ENCODE assay signal across 8 cellular contexts in the genomic region with DNA sequence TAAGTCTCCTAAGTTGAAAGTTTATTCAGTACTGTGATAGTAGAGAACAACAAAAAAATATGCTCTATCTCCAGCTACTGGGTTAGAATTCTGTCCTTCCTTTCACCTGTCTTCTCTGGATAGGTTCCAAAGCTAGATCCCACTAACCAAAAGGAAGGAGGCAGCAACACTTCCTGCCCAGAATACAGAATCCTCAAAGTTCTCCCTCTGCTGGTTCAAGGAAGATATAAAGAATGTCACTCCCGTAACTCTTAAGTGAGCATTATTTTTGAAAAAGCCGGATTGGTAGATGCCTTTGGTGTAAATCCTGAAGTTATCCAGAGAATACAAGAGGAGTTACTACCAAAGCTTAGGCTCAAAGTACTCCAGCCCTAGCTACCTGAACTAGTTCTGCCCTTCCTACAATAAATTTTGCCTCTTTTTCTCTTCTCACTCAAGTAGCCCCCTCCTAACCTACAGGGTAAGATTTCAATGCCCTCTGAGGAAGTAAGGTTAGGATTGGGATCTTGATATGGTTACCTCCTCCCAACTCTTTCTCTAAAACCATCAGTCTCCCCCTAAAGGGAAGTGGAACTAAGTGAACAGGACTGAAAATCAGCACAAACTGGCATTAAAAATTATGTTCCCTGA. TPM values are rescaled to one million over a fixed set of nuclear protein-coding genes. Genes with fewer than 3 reads are reported as not detected.
DNase-seq lines count a peak whose midpoint lies in the region; ATAC-seq and TF ChIP-seq lines count a peak whose summit lies in the region.

No MANE protein-coding gene starts in this region.

- H3K4me3 Mint-ChIP-seq in endodermal cell (no peak overlapping the region), nephron (no peak overlapping the region)
- no peak overlapping the region for H3K4me3 Mint-ChIP-seq in T-helper 2 cell treated with Interferon-gamma antibody and Interleukin-4, amounts not matched to agents 5 μg/mL and 100 μg/mL, for 36 hours
- no peak overlapping the region for H3K4me3 Mint-ChIP-seq in activated T-cell treated with anti-CD3 and anti-CD28 coated beads, Interleukin-2, amount 50 U/mL, for 4 hours

- no peaks in the 10 kb centered on the region for H3K4me1 ChIP-seq in GM23248 (ENCODE audit: insufficient read depth)
- H3K4me1 ChIP-seq in OCI-LY1 (ENCODE audit: insufficient read depth, low read length, severe bottlenecking), result no peaks in the 10 kb centered on the region
- no peaks in the 10 kb centered on the region for H3K4me1 ChIP-seq in endodermal cell (ENCODE audit: control insufficient read depth, insufficient read depth, low read length)

- DNase-seq in AG09309 (ENCODE audit: low read depth), result peak; percentile 17
- DNase-seq in GM23248, result peak; percentile 69
- DNase-seq in endodermal cell, result peak; percentile 52
- DNase-seq in T-helper 2 cell treated with Interferon-gamma antibody and Interleukin-4, amounts not matched to agents 5 μg/mL and 100 μg/mL, for 36 hours (ENCODE audit: low spot score), result no peak
- DNase-seq in activated T-cell treated with anti-CD3 and anti-CD28 coated beads, Interleukin-2, amount 50 U/mL, for 4 hours, result no peak

- H3K9me2 ChIP-seq in GM23248 (ENCODE audit: insufficient read depth), result no peaks in the 10 kb centered on the region
- no peaks in the 10 kb centered on the region for H3K9me2 ChIP-seq in OCI-LY1 (ENCODE audit: low read depth, low read length)

- no peaks in the 10 kb centered on the region for H3K27me3 ChIP-seq in GM23248 (replicated peaks; ENCODE audit: insufficient read depth)
- H3K27me3 ChIP-seq in OCI-LY1 (ENCODE audit: insufficient read depth, low read length), result no peaks in the 10 kb centered on the region
- H3K27me3 ChIP-seq in endodermal cell (ENCODE audit: control insufficient read depth, insufficient read depth, low read length, poor library complexity, severe bottlenecking), result no peaks in the 10 kb centered on the region

- H3K9me3 Mint-ChIP-seq in endodermal cell (no peaks in the 10 kb centered on the region), nephron (no peaks in the 10 kb centered on the region)
- H3K9me3 Mint-ChIP-seq in T-helper 2 cell treated with Interferon-gamma antibody and Interleukin-4, amounts not matched to agents 5 μg/mL and 100 μg/mL, for 36 hours, result no peaks in the 10 kb centered on the region
- no peaks in the 10 kb centered on the region for H3K9me3 Mint-ChIP-seq in activated T-cell treated with anti-CD3 and anti-CD28 coated beads, Interleukin-2, amount 50 U/mL, for 4 hours

- H3K36me3 Mint-ChIP-seq in endodermal cell (ENCODE audit: low read depth), result peaks cover 16% of the 10 kb centered on the region
- H3K36me3 Mint-ChIP-seq in nephron (ENCODE audit: low read depth), result peaks cover 37% of the 10 kb centered on the region
- peaks cover 8% of the 10 kb centered on the region for H3K36me3 Mint-ChIP-seq in T-helper 2 cell treated with Interferon-gamma antibody and Interleukin-4, amounts not matched to agents 5 μg/mL and 100 μg/mL, for 36 hours (ENCODE audit: low read depth)
- peaks cover 15% of the 10 kb centered on the region for H3K36me3 Mint-ChIP-seq in activated T-cell treated with anti-CD3 and anti-CD28 coated beads, Interleukin-2, amount 50 U/mL, for 4 hours (ENCODE audit: insufficient read depth)

- H4K20me1 ChIP-seq in GM23248 (ENCODE audit: insufficient read depth) (no peaks in the 10 kb centered on the region), OCI-LY1 (ENCODE audit: insufficient read depth, low read length) (no peaks in the 10 kb centered on the region)

- H3F3A ChIP-seq in GM23248 (ENCODE audit: insufficient read depth) (no peaks in the 10 kb centered on the region), OCI-LY1 (ENCODE audit: insufficient read depth, low read length) (no peaks in the 10 kb centered on the region)

- H3K79me2 ChIP-seq in GM23248 (ENCODE audit: insufficient read depth), result no peaks in the 10 kb centered on the region
- H3K79me2 ChIP-seq in OCI-LY1 (ENCODE audit: insufficient read depth, low read length), result no peaks in the 10 kb centered on the region

- H3K36me3 ChIP-seq in GM23248 (ENCODE audit: low read depth) (peaks cover 9% of the 10 kb centered on the region; the same call in 1 of the 2 replicates), OCI-LY1 (ENCODE audit: insufficient read depth, low read length) (peaks cover 30% of the 10 kb centered on the region), endodermal cell (ENCODE audit: control insufficient read depth, insufficient read depth, low read length) (peaks cover 26% of the 10 kb centered on the region)

- H3K4me1 Mint-ChIP-seq in endodermal cell (peaks cover 23% of the 10 kb centered on the region), nephron (peaks cover 15% of the 10 kb centered on the region)
- peaks cover 20% of the 10 kb centered on the region for H3K4me1 Mint-ChIP-seq in T-helper 2 cell treated with Interferon-gamma antibody and Interleukin-4, amounts not matched to agents 5 μg/mL and 100 μg/mL, for 36 hours (ENCODE audit: low read depth)
- H3K4me1 Mint-ChIP-seq in activated T-cell treated with anti-CD3 and anti-CD28 coated beads, Interleukin-2, amount 50 U/mL, for 4 hours (ENCODE audit: low read depth), result peaks cover 23% of the 10 kb centered on the region

- no peak for ATAC-seq in HG02973 (IDR thresholded peaks at IDR 0.05; ENCODE audit: unreplicated experiment)
- ATAC-seq in activated T-cell treated with anti-CD3 and anti-CD28 coated beads, Interleukin-2, amount 50 U/mL, for 4 hours, result no peak

- H3K9me3 ChIP-seq in GM23248 (ENCODE audit: low read depth) (no peaks in the 10 kb centered on the region), OCI-LY1 (ENCODE audit: low read length) (no peaks in the 10 kb centered on the region), endodermal cell (ENCODE audit: control insufficient read depth, low read length) (no peaks in the 10 kb centered on the region)

- no peak overlapping the region for H3K27ac ChIP-seq in GM23248
- H3K27ac ChIP-seq in OCI-LY1 (ENCODE audit: low read depth, low read length, poor library complexity, severe bottlenecking), result no peak overlapping the region
- H3K27ac ChIP-seq in endodermal cell (ENCODE audit: low read depth, low read length), result no peak overlapping the region

- no peak overlapping the region for H2AFZ ChIP-seq in GM23248
- no peak overlapping the region for H2AFZ ChIP-seq in OCI-LY1 (ENCODE audit: low read length)

- H3K27me3 Mint-ChIP-seq in endodermal cell (ENCODE audit: insufficient read depth) (no peaks in the 10 kb centered on the region), nephron (ENCODE audit: low read depth) (no peaks in the 10 kb centered on the region)
- peaks cover 4% of the 10 kb centered on the region for H3K27me3 Mint-ChIP-seq in T-helper 2 cell treated with Interferon-gamma antibody and Interleukin-4, amounts not matched to agents 5 μg/mL and 100 μg/mL, for 36 hours (ENCODE audit: low read depth)
- H3K27me3 Mint-ChIP-seq in activated T-cell treated with anti-CD3 and anti-CD28 coated beads, Interleukin-2, amount 50 U/mL, for 4 hours (ENCODE audit: low read depth), result no peaks in the 10 kb centered on the region

- H3K9ac ChIP-seq in GM23248, result no peak overlapping the region
- no peak overlapping the region for H3K9ac ChIP-seq in OCI-LY1 (ENCODE audit: low read length)
- no peak overlapping the region for H3K9ac ChIP-seq in endodermal cell (ENCODE audit: extremely low read depth, low read length, poor library complexity, severe bottlenecking)

- H3K27ac Mint-ChIP-seq in endodermal cell, result no peak overlapping the region
- peak overlapping the region in 2 of 3 experiments; percentile 22 to 64 for H3K27ac Mint-ChIP-seq in nephron
- H3K27ac Mint-ChIP-seq in T-helper 2 cell treated with Interferon-gamma antibody and Interleukin-4, amounts not matched to agents 5 μg/mL and 100 μg/mL, for 36 hours, result no peak overlapping the region

- no peak overlapping the region for H3K4me3 ChIP-seq in AG09309 (ENCODE audit: control insufficient read depth, low read depth, low read length)
- no peak overlapping the region for H3K4me3 ChIP-seq in GM23248
- no peak overlapping the region for H3K4me3 ChIP-seq in OCI-LY1 (ENCODE audit: low read depth, low read length, poor library complexity, severe bottlenecking)
- H3K4me3 ChIP-seq in endodermal cell (ENCODE audit: low read length), result no peak overlapping the region

- in situ Hi-C loops in GM23248 (cut with MboI), result loop anchor here (10.0 kb wide), 1 partner anchor 80 kb away; no protein-coding TSS in a partner anchor

- TF ChIP-seq CTCF in AG09309 (IDR thresholded peaks at IDR 0.05; ENCODE audit: control insufficient read depth, insufficient read depth, low read depth, low read length, missing control alignments), result peak; percentile 59
- peak; percentile 48 for TF ChIP-seq CTCF in OCI-LY1 (IDR thresholded peaks at IDR 0.05; ENCODE audit: low read length)
- TF ChIP-seq CTCF in endodermal cell (conservative IDR thresholded peaks at IDR 0.05), result peak; percentile 83
- TF ChIP-seq CTCF in nephron (IDR thresholded peaks at IDR 0.05; ENCODE audit: unreplicated experiment in 3 of 3), result peak; percentile 51 to 66 (median 63)

- WGBS in GM23248 (ENCODE audit: low coverage in 1 of 2, low lambda C conversion rate in 2 of 2, missing lambda C conversion rate in 2 of 2), 2 experiments, result 43 to 58% methylated on average over 2 of the region's 2 CpGs
- 51 to 66% methylated on average over 2 of the region's 2 CpGs for WGBS in endodermal cell (ENCODE audit: insufficient coverage in 1 of 2, insufficient read length in 1 of 2), 2 experiments

- H3K4me2 ChIP-seq in GM23248 (ENCODE audit: unreplicated experiment), result no peak overlapping the region
- no peak overlapping the region for H3K4me2 ChIP-seq in OCI-LY1 (ENCODE audit: low read length)

RNA-seq across cellular contexts. Expression of a gene that starts 26.0 kb away (rescaled TPM):
- not detected in 2 replicates for total RNA-seq in GM23248 (2014; rRNA removed; shearing (Covaris generic))
- 0.39 TPM in 1 of 2 replicates, not detected in the other for polyA plus RNA-seq in GM23248 (2016; fragmentation: Nextera tagmentation; extraction: Ambion mirVana)
- total RNA-seq in endodermal cell, result 10 to 100 TPM; 13.4 to 19.3 TPM
- 8.9 TPM for polyA plus RNA-seq in endodermal cell (2013, experiment 1 of 2)
- polyA plus RNA-seq in endodermal cell (2013, experiment 2 of 2), result 8.4 TPM
- under 1 TPM in 1 of 3 donors, not detected in 2; 0.52 TPM for total RNA-seq in activated T-cell treated with anti-CD3 and anti-CD28 coated beads, Interleukin-2, amount 50 U/mL, for 4 hours

RNA-seq across cellular contexts. Expression of a gene that starts 34.9 kb away (rescaled TPM):
- total RNA-seq in GM23248 (2014; rRNA removed; shearing (Covaris generic)), result 10.7 TPM in 2 replicates
- 4.1 and 4.6 TPM in 2 replicates for polyA plus RNA-seq in GM23248 (2016; fragmentation: Nextera tagmentation; extraction: Ambion mirVana)
- 10 to 100 TPM; 21.3 to 26.4 TPM for total RNA-seq in endodermal cell
- 19.0 TPM for polyA plus RNA-seq in endodermal cell (2013, experiment 1 of 2)
- polyA plus RNA-seq in endodermal cell (2013, experiment 2 of 2), result 18.9 TPM
- 1 to 10 TPM; 7.4 to 7.8 (median 7.6) TPM for total RNA-seq in activated T-cell treated with anti-CD3 and anti-CD28 coated beads, Interleukin-2, amount 50 U/mL, for 4 hours

RNA-seq across cellular contexts. Expression of a gene that starts 36.5 kb away (rescaled TPM):
- not detected in 2 replicates for total RNA-seq in GM23248 (2014; rRNA removed; shearing (Covaris generic))
- not detected in 2 replicates for polyA plus RNA-seq in GM23248 (2016; fragmentation: Nextera tagmentation; extraction: Ambion mirVana)
- total RNA-seq in endodermal cell, result not detected
- not detected for polyA plus RNA-seq in endodermal cell (2013, experiment 1 of 2)
- polyA plus RNA-seq in endodermal cell (2013, experiment 2 of 2), result not detected
- total RNA-seq in activated T-cell treated with anti-CD3 and anti-CD28 coated beads, Interleukin-2, amount 50 U/mL, for 4 hours, result not detected

Comparison
In these comparisons a context has a peak if more than half of its experiments do, and no peak if none do; other contexts are left out.
1. DNase-seq: peak in AG09309 (single experiment), GM23248 (single experiment) and endodermal cell (single experiment); none in T-helper 2 cell treated with Interferon-gamma antibody and Interleukin-4, amounts not matched to agents 5 μg/mL and 100 μg/mL, for 36 hours (single experiment) and activated T-cell treated with anti-CD3 and anti-CD28 coated beads, Interleukin-2, amount 50 U/mL, for 4 hours (single experiment).
2. H3K27ac Mint-ChIP-seq: peak in nephron (2 of 3); none in endodermal cell (single experiment) and T-helper 2 cell treated with Interferon-gamma antibody and Interleukin-4, amounts not matched to agents 5 μg/mL and 100 μg/mL, for 36 hours (single experiment).
3. RNA of a gene that starts 26.0 kb away (total RNA-seq): 13.4 to 19.3 TPM in endodermal cell; 0.52 TPM in activated T-cell treated with anti-CD3 and anti-CD28 coated beads, Interleukin-2, amount 50 U/mL, for 4 hours and not detected in GM23248; every median in the first group is over 4 times any median in the second.
4. Peak in every context shown above with its lines, with median percentiles within 50 percentile points of each other: CTCF ChIP-seq.